ENCODE assay signal across 17 cellular contexts in the genomic region with DNA sequence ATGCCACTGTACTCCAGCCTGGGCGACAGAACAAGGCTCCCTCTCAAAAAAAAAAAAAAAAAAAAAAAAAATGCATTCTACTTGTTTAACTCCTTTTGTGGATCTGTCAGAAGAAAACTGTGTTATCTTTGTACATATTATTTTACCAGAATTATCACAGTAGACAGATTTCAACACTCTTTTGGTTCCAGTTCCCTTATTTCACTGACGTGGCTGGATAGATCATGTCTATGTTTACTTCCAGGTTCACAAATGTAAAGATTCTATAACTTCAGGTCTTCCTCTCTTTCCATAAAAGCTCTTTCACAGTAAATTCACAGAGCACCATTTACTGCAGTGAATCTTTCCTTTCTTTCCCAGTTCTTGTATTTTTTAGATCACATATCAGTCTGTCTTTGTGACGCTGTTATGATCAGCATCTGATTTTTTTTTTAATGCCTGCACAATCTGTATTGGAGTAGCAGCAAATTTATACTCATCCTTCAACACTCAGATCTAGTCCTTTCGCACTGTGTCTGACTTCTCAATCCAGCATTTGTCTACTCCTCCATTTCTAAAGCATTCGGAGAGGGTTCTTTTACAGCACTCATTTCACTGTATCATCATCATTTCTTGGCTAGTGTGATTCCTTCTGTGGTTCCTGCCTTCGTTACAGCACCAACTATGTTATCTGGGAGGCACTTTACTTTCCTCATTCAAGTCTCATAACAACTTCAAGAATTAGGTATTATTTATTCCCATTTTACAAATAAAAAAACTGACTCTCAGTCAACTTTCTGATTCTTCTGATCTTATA. TPM values are rescaled to one million over a fixed set of nuclear protein-coding genes. Genes with fewer than 3 reads are reported as not detected.
A peak's percentile ranks its signal among the peaks of the same experiment; 100 is the strongest.
DNase-seq lines count a peak whose midpoint lies in the region; ATAC-seq and TF ChIP-seq lines count a peak whose summit lies in the region.
"Had no signal": no experiment of that assay in that cellular context is flagged by ENCODE, and none has a peak within 500 bp of the region (broad histone marks: within the 10 kb centered on the region; RNA-seq: fewer than 3 reads in every experiment).

No MANE protein-coding gene starts in this region.

- H3K4me1 Mint-ChIP-seq in stimulated activated memory B cell treated with anti-CD40 and anti-IgM and Interleukin-4, amounts not matched to agents 10 μg/mL and 1 μg/mL and 100 μg/mL, for 72 hours, result peaks cover 11% of the 10 kb centered on the region

- peak overlapping the region; percentile 20; the same call in 1 of the 2 replicates for H3K9ac ChIP-seq in Karpas-422 (ENCODE audit: low read length)

- H3K9me3 ChIP-seq in Karpas-422 (ENCODE audit: low read length) (no peaks in the 10 kb centered on the region), Panc1 (ENCODE audit: control insufficient read depth, insufficient read depth, low read depth, low read length) (no peaks in the 10 kb centered on the region)
- H3K9me3 ChIP-seq: MG63 had no signal

- H3K36me3 Mint-ChIP-seq in stimulated activated memory B cell treated with anti-CD40 and anti-IgM and Interleukin-4, amounts not matched to agents 10 μg/mL and 1 μg/mL and 100 μg/mL, for 72 hours, result peaks cover 6% of the 10 kb centered on the region
- H3K36me3 Mint-ChIP-seq: natural killer cell had no signal

- H3K4me1 ChIP-seq in Karpas-422 (ENCODE audit: low read length) (peaks cover 41% of the 10 kb centered on the region), Panc1 (ENCODE audit: control insufficient read depth, insufficient read depth, low read length) (no peaks in the 10 kb centered on the region)

- H3K9me2 ChIP-seq in Karpas-422 (replicated peaks; ENCODE audit: insufficient read depth, low read length), result no peaks in the 10 kb centered on the region

- peaks cover 94% of the 10 kb centered on the region for H3K79me2 ChIP-seq in Karpas-422 (ENCODE audit: low read length)

- no peaks in the 10 kb centered on the region for H3K9me3 Mint-ChIP-seq in stimulated activated memory B cell treated with anti-CD40 and anti-IgM and Interleukin-4, amounts not matched to agents 10 μg/mL and 1 μg/mL and 100 μg/mL, for 72 hours
- H3K9me3 Mint-ChIP-seq: activated naive CD8-positive, alpha-beta T cell treated with anti-CD3 and anti-CD28 coated beads, Interleukin-2, amount 50 U/mL, for 24 hours; central memory CD8-positive, alpha-beta T cell; effector memory CD8-positive, alpha-beta T cell; natural killer cell had no signal

- no peaks in the 10 kb centered on the region for H3K27me3 ChIP-seq in Karpas-422 (ENCODE audit: low read length)
- no peaks in the 10 kb centered on the region for H3K27me3 ChIP-seq in Panc1 (ENCODE audit: control insufficient read depth, insufficient read depth, low read length)
- H3K27me3 ChIP-seq: MG63 had no signal

- in situ Hi-C loops in Panc1 (cut with HindIII; ENCODE audit: low pct_unique_long_range_greater_than_20kb, low sequenced_read_pairs), result no loop called here

- no peak for ATAC-seq in Panc1
- ATAC-seq in stimulated activated memory B cell treated with anti-CD40 and anti-IgM and Interleukin-4, amounts not matched to agents 10 μg/mL and 1 μg/mL and 100 μg/mL, for 72 hours, result peak; percentile 54
- ATAC-seq in GM19467 (IDR thresholded peaks at IDR 0.05; ENCODE audit: unreplicated experiment), result no peak
- no peak for ATAC-seq in HG03159 (IDR thresholded peaks at IDR 0.05; ENCODE audit: unreplicated experiment)
- no peak for ATAC-seq in HG02678 (IDR thresholded peaks at IDR 0.05; ENCODE audit: unreplicated experiment)
- ATAC-seq: activated naive CD8-positive, alpha-beta T cell treated with anti-CD3 and anti-CD28 coated beads, Interleukin-2, amount 50 U/mL, for 24 hours; effector memory CD8-positive, alpha-beta T cell; natural killer cell; Right ventricle myocardium inferior had no signal

- DNase-seq in Karpas-422, result no peak
- DNase-seq in Panc1 (ENCODE audit: low read depth, low spot score), result no peak
- peak; percentile 21 for DNase-seq in globus pallidus (ENCODE audit: low spot score)
- DNase-seq: activated CD4-positive, alpha-beta T cell treated with anti-CD3 and anti-CD28 coated beads, Interleukin-2, amount 50 U/mL, for 48 hours; activated naive CD8-positive, alpha-beta T cell treated with anti-CD3 and anti-CD28 coated beads, Interleukin-2, amount 50 U/mL, for 24 hours; activated T-cell treated with anti-CD3 and anti-CD28 coated beads, Interleukin-2, amount 50 U/mL, for 48 hours; DMS53; effector memory CD8-positive, alpha-beta T cell; MG63; natural killer cell; NCI-H69 had no signal

- H3K36me3 ChIP-seq in Karpas-422 (ENCODE audit: insufficient read depth, low read length), result peaks cover 7% of the 10 kb centered on the region; the same call in 1 of the 2 replicates
- no peaks in the 10 kb centered on the region for H3K36me3 ChIP-seq in Panc1 (ENCODE audit: control insufficient read depth, insufficient read depth, low read length)
- H3K36me3 ChIP-seq: MG63 had no signal

- POLR2A ChIA-PET in Panc1 (lab: Charles Lee), result no interaction called here

- H3K4me3 ChIP-seq in Karpas-422 (ENCODE audit: low read length) (no peak overlapping the region), Panc1 (ENCODE audit: low read depth in 2 of 2, low read length in 2 of 2) (no peak overlapping the region)
- H3K4me3 ChIP-seq: MG63 had no signal

- H3K27ac Mint-ChIP-seq in stimulated activated memory B cell treated with anti-CD40 and anti-IgM and Interleukin-4, amounts not matched to agents 10 μg/mL and 1 μg/mL and 100 μg/mL, for 72 hours, result no peak overlapping the region
- H3K27ac Mint-ChIP-seq: activated naive CD8-positive, alpha-beta T cell treated with anti-CD3 and anti-CD28 coated beads, Interleukin-2, amount 50 U/mL, for 24 hours; effector memory CD8-positive, alpha-beta T cell; natural killer cell had no signal

- CTCF ChIA-PET in Panc1 (lab: Charles Lee), result interaction anchor here (0.6 kb wide), 1 partner anchor 13 kb away, joined by 4 read pairs; no protein-coding TSS in a partner anchor

- no peak overlapping the region for H2AFZ ChIP-seq in Karpas-422 (ENCODE audit: low read length)

- no peak overlapping the region for H3K4me3 Mint-ChIP-seq in stimulated activated memory B cell treated with anti-CD40 and anti-IgM and Interleukin-4, amounts not matched to agents 10 μg/mL and 1 μg/mL and 100 μg/mL, for 72 hours
- H3K4me3 Mint-ChIP-seq: activated naive CD8-positive, alpha-beta T cell treated with anti-CD3 and anti-CD28 coated beads, Interleukin-2, amount 50 U/mL, for 24 hours; central memory CD8-positive, alpha-beta T cell; effector memory CD8-positive, alpha-beta T cell; natural killer cell had no signal

- no peaks in the 10 kb centered on the region for H3K27me3 Mint-ChIP-seq in stimulated activated memory B cell treated with anti-CD40 and anti-IgM and Interleukin-4, amounts not matched to agents 10 μg/mL and 1 μg/mL and 100 μg/mL, for 72 hours
- H3K27me3 Mint-ChIP-seq: activated naive CD8-positive, alpha-beta T cell treated with anti-CD3 and anti-CD28 coated beads, Interleukin-2, amount 50 U/mL, for 24 hours; central memory CD8-positive, alpha-beta T cell; effector memory CD8-positive, alpha-beta T cell had no signal

- H3K4me2 ChIP-seq in Karpas-422 (ENCODE audit: low read depth, low read length, poor library complexity, severe bottlenecking), result peak overlapping the region; percentile 10

- TF ChIP-seq CTCF in Panc1 (IDR thresholded peaks at IDR 0.05), result no peak

- H4K20me1 ChIP-seq in Karpas-422 (ENCODE audit: insufficient read depth, low read depth, low read length), result peaks cover 23% of the 10 kb centered on the region

- intact Hi-C loops in Panc1 (cut with micrococcal nuclease; ENCODE audit: unreplicated experiment), result no loop called here

- H3K27ac ChIP-seq in Karpas-422 (ENCODE audit: low read length), result peak overlapping the region; percentile 72
- no peak overlapping the region for H3K27ac ChIP-seq in Panc1 (ENCODE audit: low read length)

- BruUV-seq in Panc1 (replicated peaks; lab: Mats Ljungman, UMichigan), result TSS peak; percentile 43

RNA-seq across cellular contexts. Expression of a gene that starts 18.2 kb away (rescaled TPM):
- total RNA-seq in Karpas-422 (2014; rRNA removed; shearing (Covaris generic); ENCODE audit: low replicate concordance), result 33.7 and 41.7 TPM in 2 replicates
- 25.9 TPM for total RNA-seq in Panc1 (2021; ENCODE audit: unreplicated experiment)
- 12.0 TPM for polyA plus RNA-seq in Panc1 (2012; ENCODE audit: insufficient read length)

RNA-seq across cellular contexts. Expression of a gene that starts 51.6 kb away (rescaled TPM):
- total RNA-seq in Karpas-422 (2014; rRNA removed; shearing (Covaris generic); ENCODE audit: low replicate concordance), result 2,938 and 3,077 TPM in 2 replicates
- total RNA-seq in Panc1 (2021; ENCODE audit: unreplicated experiment), result 1,363 TPM
- 1,658 TPM for polyA plus RNA-seq in Panc1 (2012; ENCODE audit: insufficient read length)
